Comparison of ENCODE assay signal across 8 cellular contexts in the genomic region with DNA sequence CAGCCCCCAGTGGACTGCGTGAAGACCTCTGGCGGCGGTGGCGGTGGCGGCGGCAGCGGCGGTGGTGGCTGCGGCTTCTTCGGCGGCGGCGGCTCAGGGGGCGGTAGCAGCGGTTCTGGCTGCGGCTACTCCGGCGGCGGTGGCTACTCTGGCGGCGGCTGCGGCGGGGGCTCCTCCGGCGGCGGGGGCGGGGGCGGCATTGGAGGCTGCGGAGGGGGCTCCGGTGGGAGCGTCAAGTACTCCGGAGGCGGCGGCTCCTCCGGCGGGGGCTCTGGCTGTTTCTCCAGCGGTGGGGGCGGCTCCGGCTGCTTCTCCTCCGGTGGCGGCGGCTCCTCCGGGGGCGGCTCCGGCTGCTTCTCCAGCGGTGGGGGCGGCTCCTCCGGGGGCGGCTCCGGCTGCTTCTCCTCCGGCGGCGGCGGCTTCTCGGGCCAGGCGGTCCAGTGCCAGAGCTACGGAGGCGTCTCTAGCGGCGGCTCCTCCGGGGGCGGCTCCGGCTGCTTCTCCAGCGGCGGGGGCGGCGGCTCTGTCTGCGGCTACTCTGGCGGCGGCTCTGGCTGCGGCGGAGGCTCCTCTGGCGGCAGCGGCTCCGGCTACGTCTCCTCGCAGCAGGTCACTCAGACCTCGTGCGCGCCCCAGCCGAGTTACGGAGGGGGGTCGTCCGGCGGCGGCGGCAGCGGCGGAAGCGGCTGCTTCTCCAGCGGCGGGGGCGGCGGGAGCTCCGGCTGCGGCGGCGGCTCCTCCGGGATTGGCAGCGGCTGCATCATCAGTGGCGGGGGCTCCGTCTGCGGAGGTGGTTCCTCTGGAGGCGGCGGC. TPM values are rescaled to one million over a fixed set of nuclear protein-coding genes. Genes with fewer than 3 reads are reported as not detected.
DNase-seq lines count a peak whose midpoint lies in the region; ATAC-seq and TF ChIP-seq lines count a peak whose summit lies in the region.

No MANE protein-coding gene starts in this region.

- H3K27ac Mint-ChIP-seq in activated T-cell treated with anti-CD3 and anti-CD28 coated beads, Interleukin-2, amount 50 U/mL, for 72 hours: no peak overlapping the region

- TF ChIP-seq CTCF in retinal pigment epithelial cell (conservative IDR thresholded peaks at IDR 0.05; ENCODE audit: low read depth, low read length): no peak

- H3K36me3 Mint-ChIP-seq in activated T-cell treated with anti-CD3 and anti-CD28 coated beads, Interleukin-2, amount 50 U/mL, for 72 hours (ENCODE audit: insufficient read depth in 2 of 2): no peaks in the 10 kb centered on the region

- H3K9me3 Mint-ChIP-seq in activated T-cell treated with anti-CD3 and anti-CD28 coated beads, Interleukin-2, amount 50 U/mL, for 72 hours: no peaks in the 10 kb centered on the region

- peak overlapping the region; percentile 37 for H3K4me3 ChIP-seq in retinal pigment epithelial cell (ENCODE audit: low read length)

- DNase-seq in stimulated activated CD4-positive, alpha-beta T cell treated with anti-CD3 and anti-CD28 coated beads, Interleukin-12 subunit alpha, Interleukin-12 subunit beta, amount 100 ng/mL, for 4 hours: peak; percentile 18
- no peak for DNase-seq in stimulated activated CD4-positive, alpha-beta T cell treated with anti-CD3 and anti-CD28 coated beads, Interleukin-1b, Interleukin-23, amount 100 ng/mL, for 48 hours
- DNase-seq in activated T-cell treated with anti-CD3 and anti-CD28 coated beads, Interleukin-2, amount 50 U/mL, for 72 hours: peak; percentile 27 to 31
- DNase-seq in glomerular visceral epithelial cell (ENCODE audit: extremely low spot score): peak; percentile 10
- no peak for DNase-seq in retinal pigment epithelial cell (ENCODE audit: low read depth)
- DNase-seq in hippocampal formation (lab: John Stamatoyannopoulos, UW): no peak
- no peak for DNase-seq in DMS114 treated with DMSO at 0.1 percent for 48 hours (lab: John Stamatoyannopoulos, UW; ENCODE audit: unreplicated experiment)

- peak overlapping the region; percentile 82 to 86 for H3K4me3 Mint-ChIP-seq in activated T-cell treated with anti-CD3 and anti-CD28 coated beads, Interleukin-2, amount 50 U/mL, for 72 hours

- H3K27me3 Mint-ChIP-seq in activated T-cell treated with anti-CD3 and anti-CD28 coated beads, Interleukin-2, amount 50 U/mL, for 72 hours (ENCODE audit: low read depth): peaks cover 64% of the 10 kb centered on the region

- H3K4me1 Mint-ChIP-seq in activated T-cell treated with anti-CD3 and anti-CD28 coated beads, Interleukin-2, amount 50 U/mL, for 72 hours (ENCODE audit: low read depth): peaks cover 38% of the 10 kb centered on the region

- ATAC-seq in activated T-cell treated with anti-CD3 and anti-CD28 coated beads, Interleukin-2, amount 50 U/mL, for 72 hours (replicated peaks in 1 of 2): peak; percentile 26 to 39
- no peak for ATAC-seq in GM19351 (IDR thresholded peaks at IDR 0.05; ENCODE audit: unreplicated experiment)

RNA-seq across cellular contexts. Expression of a gene that starts 1.7 kb away (rescaled TPM):
- total RNA-seq in activated T-cell treated with anti-CD3 and anti-CD28 coated beads, Interleukin-2, amount 50 U/mL, for 72 hours: under 1 TPM in 1 of 2 donors, not detected in 1; 0.46 TPM

RNA-seq across cellular contexts. Expression of a gene that starts 43.8 kb away (rescaled TPM):
- not detected for total RNA-seq in activated T-cell treated with anti-CD3 and anti-CD28 coated beads, Interleukin-2, amount 50 U/mL, for 72 hours

RNA-seq across cellular contexts. Expression of a gene that starts 51.6 kb away (rescaled TPM):
- not detected for total RNA-seq in activated T-cell treated with anti-CD3 and anti-CD28 coated beads, Interleukin-2, amount 50 U/mL, for 72 hours

RNA-seq across cellular contexts. Expression of a gene that starts 58.0 kb away (rescaled TPM):
- total RNA-seq in activated T-cell treated with anti-CD3 and anti-CD28 coated beads, Interleukin-2, amount 50 U/mL, for 72 hours: not detected

Comparison
In these comparisons a context has a peak if more than half of its experiments do, and no peak if none do; other contexts are left out.
1. DNase-seq: peak in stimulated activated CD4-positive, alpha-beta T cell treated with anti-CD3 and anti-CD28 coated beads, Interleukin-12 subunit alpha, Interleukin-12 subunit beta, amount 100 ng/mL, for 4 hours (single experiment), activated T-cell treated with anti-CD3 and anti-CD28 coated beads, Interleukin-2, amount 50 U/mL, for 72 hours (2 of 2) and glomerular visceral epithelial cell (single experiment); none in stimulated activated CD4-positive, alpha-beta T cell treated with anti-CD3 and anti-CD28 coated beads, Interleukin-1b, Interleukin-23, amount 100 ng/mL, for 48 hours (single experiment), retinal pigment epithelial cell (single experiment), hippocampal formation (0 of 2) and DMS114 treated with DMSO at 0.1 percent for 48 hours (single experiment).